ENCODE assay signal across 1 cellular context in genomic region chr10:95504187-95504800, GRCh38.
TF ChIP-seq lines count a peak whose summit lies in the region.

No MANE protein-coding gene starts in this region.

TF ChIP-seq in WTC11, 78 proteins besides CTCF, POLR2A, EP300 and RAD21 (continued from another document):
- no peak for TF ChIP-seq ZNF532 (CRISPR knock-in tag; IDR thresholded peaks at IDR 0.05; ENCODE audit: borderline replicate concordance)
